In the genomic region with DNA sequence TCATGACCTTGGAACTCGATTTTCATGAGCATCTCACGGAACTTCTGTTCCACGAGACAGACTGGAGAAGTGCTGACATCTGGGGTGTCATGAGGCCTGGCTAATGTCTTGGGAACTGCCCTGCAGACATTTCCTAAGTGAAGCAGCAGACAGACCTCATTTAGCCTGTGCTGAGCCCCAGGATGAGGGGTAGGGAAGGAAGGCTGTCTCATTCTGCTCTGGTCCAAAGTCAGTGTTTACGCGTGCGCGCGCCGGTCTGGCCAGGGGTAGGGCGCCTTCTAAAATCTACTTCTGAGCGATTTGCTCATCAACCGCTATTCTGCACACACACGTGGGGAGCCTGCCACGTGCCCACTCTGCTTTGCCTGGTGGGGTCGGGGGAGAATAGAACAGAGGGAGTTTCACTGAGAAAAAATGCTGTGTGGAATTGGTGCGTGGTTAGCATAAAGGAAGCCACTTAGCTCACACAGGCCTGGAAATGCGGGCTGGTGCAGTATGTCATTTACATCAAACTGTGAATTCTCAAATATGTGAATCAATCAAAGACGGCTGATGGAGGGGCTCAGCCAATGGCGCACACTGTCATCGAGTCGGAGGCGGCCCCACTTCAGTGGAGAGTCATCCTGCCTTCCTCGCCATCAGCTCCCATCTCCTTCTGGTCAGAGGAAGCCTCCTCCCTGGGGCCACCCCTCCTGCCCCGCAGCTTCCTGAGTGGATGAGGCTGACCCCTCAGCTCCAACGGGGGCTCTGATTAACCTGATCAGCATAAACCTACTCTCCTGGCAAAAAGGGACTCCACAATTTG, we compare ENCODE assay signal across 12 cellular contexts.
"Had no signal": no experiment of that assay in that cellular context is flagged by ENCODE, and none has a peak within 500 bp of the region (broad histone marks: within the 10 kb centered on the region; RNA-seq: fewer than 3 reads in every experiment).

No MANE protein-coding gene starts in this region.

- DNase-seq: activated B cell treated with CpG ODN at 0.5 μM for 24 hours; activated CD4-positive, alpha-beta T cell treated with anti-CD3 and anti-CD28 coated beads, Interleukin-2, amount 10 ng/mL, durations not matched to agents 7 days and 5 days; activated naive CD4-positive, alpha-beta T cell treated with anti-CD3 and anti-CD28 coated beads for 36 hours; caudate nucleus; mammary epithelial cell; natural killer cell; ovary; Right ventricle myocardium superior; stimulated activated CD4-positive, alpha-beta T cell treated with anti-CD3 and anti-CD28 coated beads, Interleukin-15, amount 100 ng/mL, for 24 hours; stimulated activated CD4-positive, alpha-beta T cell treated with anti-CD3 and anti-CD28 coated beads, Interleukin-4, amount 100 ng/mL, for 24 hours; stimulated activated naive CD8-positive, alpha-beta T cell treated with anti-CD3 and anti-CD28 coated beads, Interleukin-15, amount 100 ng/mL, for 72 hours; T-helper 17 cell had no signal

- H3K27me3 Mint-ChIP-seq: activated CD4-positive, alpha-beta T cell treated with anti-CD3 and anti-CD28 coated beads, Interleukin-2, amount 10 ng/mL, durations not matched to agents 7 days and 5 days had no signal

- H3K27ac Mint-ChIP-seq: activated B cell treated with CpG ODN at 0.5 μM for 24 hours; activated CD4-positive, alpha-beta T cell treated with anti-CD3 and anti-CD28 coated beads, Interleukin-2, amount 10 ng/mL, durations not matched to agents 7 days and 5 days; activated naive CD4-positive, alpha-beta T cell treated with anti-CD3 and anti-CD28 coated beads for 36 hours; natural killer cell; stimulated activated naive CD8-positive, alpha-beta T cell treated with anti-CD3 and anti-CD28 coated beads, Interleukin-15, amount 100 ng/mL, for 72 hours; T-helper 17 cell had no signal

- H3K9me3 ChIP-seq: ovary had no signal

- H3K27ac ChIP-seq: ovary had no signal

- H3K4me3 ChIP-seq: ovary had no signal

- H3K36me3 Mint-ChIP-seq: natural killer cell had no signal

- H3K4me3 Mint-ChIP-seq: activated B cell treated with CpG ODN at 0.5 μM for 24 hours; activated CD4-positive, alpha-beta T cell treated with anti-CD3 and anti-CD28 coated beads, Interleukin-2, amount 10 ng/mL, durations not matched to agents 7 days and 5 days; activated naive CD4-positive, alpha-beta T cell treated with anti-CD3 and anti-CD28 coated beads for 36 hours; natural killer cell; stimulated activated naive CD8-positive, alpha-beta T cell treated with anti-CD3 and anti-CD28 coated beads, Interleukin-15, amount 100 ng/mL, for 72 hours; T-helper 17 cell had no signal

- H3K36me3 ChIP-seq: ovary had no signal

- H3K9me3 Mint-ChIP-seq: activated B cell treated with CpG ODN at 0.5 μM for 24 hours; activated CD4-positive, alpha-beta T cell treated with anti-CD3 and anti-CD28 coated beads, Interleukin-2, amount 10 ng/mL, durations not matched to agents 7 days and 5 days; activated naive CD4-positive, alpha-beta T cell treated with anti-CD3 and anti-CD28 coated beads for 36 hours; natural killer cell; stimulated activated naive CD8-positive, alpha-beta T cell treated with anti-CD3 and anti-CD28 coated beads, Interleukin-15, amount 100 ng/mL, for 72 hours had no signal

- H3K27me3 ChIP-seq: ovary had no signal

- H3K4me1 Mint-ChIP-seq: activated B cell treated with CpG ODN at 0.5 μM for 24 hours; activated CD4-positive, alpha-beta T cell treated with anti-CD3 and anti-CD28 coated beads, Interleukin-2, amount 10 ng/mL, durations not matched to agents 7 days and 5 days; natural killer cell; stimulated activated naive CD8-positive, alpha-beta T cell treated with anti-CD3 and anti-CD28 coated beads, Interleukin-15, amount 100 ng/mL, for 72 hours; T-helper 17 cell had no signal

- ATAC-seq: natural killer cell; stimulated activated naive CD8-positive, alpha-beta T cell treated with anti-CD3 and anti-CD28 coated beads, Interleukin-15, amount 100 ng/mL, for 72 hours; T-helper 17 cell had no signal
